ENCODE assay signal across 8 cellular contexts in the genomic region with DNA sequence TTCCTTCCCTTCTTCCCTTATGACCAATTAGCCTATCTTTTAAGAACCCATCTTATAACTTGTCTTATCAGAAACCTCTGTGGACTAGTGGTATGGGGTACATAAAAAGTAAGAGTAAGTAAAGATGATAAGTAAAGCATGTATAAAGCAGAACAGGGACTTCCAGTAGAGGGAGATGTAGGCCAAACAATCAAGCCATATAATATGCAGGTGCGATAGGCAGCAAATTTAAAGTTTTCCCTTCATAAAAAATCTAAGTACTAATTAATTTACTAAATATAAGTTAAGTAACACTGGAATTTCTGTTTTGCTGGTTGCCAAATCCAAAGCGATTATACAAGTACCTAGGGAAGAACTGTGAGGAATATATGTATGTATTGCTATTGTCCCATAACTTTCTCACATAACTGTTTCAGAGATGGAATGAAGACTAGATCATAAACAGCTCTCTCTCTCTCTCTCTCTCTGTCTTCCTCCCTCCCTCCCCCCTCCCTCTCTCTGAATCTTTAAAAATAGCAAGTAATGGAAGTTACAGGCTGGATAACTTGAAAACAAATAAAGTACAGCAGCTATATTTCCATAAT. TPM values are rescaled to one million over a fixed set of nuclear protein-coding genes. Genes with fewer than 3 reads are reported as not detected.
DNase-seq lines count a peak whose midpoint lies in the region; ATAC-seq, FAIRE-seq and TF ChIP-seq lines count a peak whose summit lies in the region.

No MANE protein-coding gene starts in this region.

- H3K27ac Mint-ChIP-seq in Caco-2 (ENCODE audit: unreplicated experiment) = no peak overlapping the region

- no peaks in the 10 kb centered on the region for H3K9me3 ChIP-seq in Caco-2
- no peaks in the 10 kb centered on the region for H3K9me3 ChIP-seq in endothelial cell of umbilical vein (replicated peaks; ENCODE audit: control insufficient read depth, insufficient read depth, low read length)
- no peaks in the 10 kb centered on the region for H3K9me3 ChIP-seq in MG63

- H3K79me2 ChIP-seq in endothelial cell of umbilical vein (ENCODE audit: control insufficient read depth, insufficient read depth, low read length) = no peaks in the 10 kb centered on the region

- no peaks in the 10 kb centered on the region for H3K9me1 ChIP-seq in endothelial cell of umbilical vein (replicated peaks; ENCODE audit: control insufficient read depth, extremely low read depth, insufficient read depth, low read length)

- H3K36me3 ChIP-seq in Caco-2 (ENCODE audit: control insufficient read depth, insufficient read depth, low read length) (no peaks in the 10 kb centered on the region), endothelial cell of umbilical vein (ENCODE audit: control insufficient read depth in 2 of 2, extremely low read depth in 1 of 2, insufficient read depth in 2 of 2, low read length in 2 of 2) (no peaks in the 10 kb centered on the region), MG63 (no peaks in the 10 kb centered on the region)

- no peaks in the 10 kb centered on the region for H4K20me1 ChIP-seq in endothelial cell of umbilical vein (replicated peaks; ENCODE audit: control insufficient read depth, extremely low read depth, insufficient read depth, low read length)

- no peak overlapping the region for H3K4me3 Mint-ChIP-seq in Caco-2 (ENCODE audit: unreplicated experiment)

- TF ChIP-seq POLR2A in endothelial cell of umbilical vein (IDR thresholded peaks at IDR 0.05; ENCODE audit: low read depth, low read length) = no peak

- BruUV-seq in Caco-2 (replicated peaks; lab: Mats Ljungman, UMichigan) (no TSS peak), endothelial cell of umbilical vein (replicated peaks; lab: Mats Ljungman, UMichigan) (no TSS peak)

- H3K36me3 Mint-ChIP-seq in Caco-2 (ENCODE audit: insufficient read depth, unreplicated experiment) = no peaks in the 10 kb centered on the region

- TF ChIP-seq CTCF in Caco-2 (IDR thresholded peaks at IDR 0.05; ENCODE audit: insufficient read depth in 1 of 2, low read depth in 1 of 2, low read length in 1 of 2, severe bottlenecking in 1 of 2, unreplicated experiment in 1 of 2) (peak; percentile 47 to 50), endothelial cell of umbilical vein (IDR thresholded peaks at IDR 0.05; ENCODE audit: extremely low read depth in 1 of 2, insufficient read depth in 1 of 2, low read depth in 1 of 2, low read length in 2 of 2) (peak; percentile 24 to 54)

- H3K27me3 ChIP-seq in Caco-2 (replicated peaks; ENCODE audit: control insufficient read depth, insufficient read depth, low read length) = no peaks in the 10 kb centered on the region
- no peaks in the 10 kb centered on the region for H3K27me3 ChIP-seq in endothelial cell of umbilical vein (ENCODE audit: control insufficient read depth in 2 of 2, insufficient read depth in 2 of 2, low read length in 2 of 2)
- H3K27me3 ChIP-seq in MG63 = no peaks in the 10 kb centered on the region

- DNase-seq in Caco-2 (peak in 1 of 2 experiments; percentile 22), NCI-H460 (ENCODE audit: extremely low read depth, low read depth) (peak; percentile 12), endothelial cell of umbilical vein (ENCODE audit: low read depth, low spot score) (peak; percentile 85), MG63 (no peak), epidermal melanocyte (ENCODE audit: insufficient read length, low spot score) (no peak)
- DNase-seq in activated CD4-positive, alpha-beta T cell treated with anti-CD3 and anti-CD28 coated beads for 48 hours = no peak
- no peak for DNase-seq in activated T-cell treated with anti-CD3 and anti-CD28 coated beads, Interleukin-2, amount 50 U/mL, for 48 hours

- H3K4me2 ChIP-seq in endothelial cell of umbilical vein (ENCODE audit: insufficient read depth, low read length) = no peak overlapping the region

- no peaks in the 10 kb centered on the region for H3K27me3 Mint-ChIP-seq in Caco-2 (ENCODE audit: insufficient read depth, unreplicated experiment)

- no peak overlapping the region for H3K9ac ChIP-seq in endothelial cell of umbilical vein (replicated peaks; ENCODE audit: extremely low read depth, insufficient read depth, low read length)

- CTCF ChIA-PET in Caco-2 (lab: Charles Lee) (interaction anchor here (1.6 kb wide), 1 partner anchor 134 kb away, joined by 3 read pairs; no protein-coding TSS in a partner anchor), endothelial cell of umbilical vein (lab: Charles Lee) (interaction anchor here (0.6 to 1.9 kb wide), 15 partner anchors 15 to 364 kb away, joined by 3 to 13 read pairs (median 3); a partner anchor contains a TSS)

- intact Hi-C loops in Caco-2 (cut with micrococcal nuclease; ENCODE audit: unreplicated experiment) (loop anchor here (1.0 to 5.0 kb wide), 4 partner anchors 133 to 303 kb away; a partner anchor contains a TSS), endothelial cell of umbilical vein (cut with micrococcal nuclease) (loop anchor here (1.0 to 10.0 kb wide), 6 partner anchors 133 to 1441 kb away; a partner anchor contains a TSS)

- H3K4me1 ChIP-seq in Caco-2 (no peaks in the 10 kb centered on the region), endothelial cell of umbilical vein (ENCODE audit: control insufficient read depth, extremely low read depth, insufficient read depth, low read length) (no peaks in the 10 kb centered on the region)

- FAIRE-seq in endothelial cell of umbilical vein (lab: Jason Lieb, UNC) = no peak

- no peaks in the 10 kb centered on the region for H3K9me3 Mint-ChIP-seq in Caco-2 (ENCODE audit: unreplicated experiment)

- ATAC-seq in GM21619 (IDR thresholded peaks at IDR 0.05; ENCODE audit: unreplicated experiment) = peak; percentile 63

- dilution Hi-C loops in endothelial cell of umbilical vein (cut with MboI; ENCODE audit: extremely low pct_ligation_motif_present, low sequenced_read_pairs) = no loop called here

- POLR2A ChIA-PET in Caco-2 (lab: Charles Lee) (no interaction called here), endothelial cell of umbilical vein (lab: Charles Lee) (interaction anchor here (1.5 kb wide), 1 partner anchor 26 kb away, joined by 4 read pairs; a partner anchor contains a TSS)

- no peak overlapping the region for H2AFZ ChIP-seq in endothelial cell of umbilical vein (ENCODE audit: low read depth, low read length)

- H3K4me3 ChIP-seq in Caco-2 (ENCODE audit: low read depth, low read length) = no peak overlapping the region
- H3K4me3 ChIP-seq in endothelial cell of umbilical vein (replicated peaks in 1 of 3; ENCODE audit: insufficient read depth in 1 of 3, low read depth in 1 of 3, low read length in 3 of 3) = no peak overlapping the region
- no peak overlapping the region for H3K4me3 ChIP-seq in MG63

- H3K4me1 Mint-ChIP-seq in Caco-2 (ENCODE audit: low read depth, unreplicated experiment) = no peaks in the 10 kb centered on the region

- H3K27ac ChIP-seq in endothelial cell of umbilical vein (ENCODE audit: insufficient read depth, low read depth, low read length) = no peak overlapping the region

TF ChIP-seq in endothelial cell of umbilical vein, 7 proteins besides CTCF, POLR2A, EP300 and RAD21:
- TF ChIP-seq POLR2AphosphoS5 (IDR thresholded peaks at IDR 0.05; ENCODE audit: insufficient read depth, low read depth, low read length) (no peak), GATA2 (IDR thresholded peaks at IDR 0.05; ENCODE audit: insufficient read depth, insufficient read length, low read depth, low read length) (no peak), FOS (IDR thresholded peaks at IDR 0.05; ENCODE audit: borderline replicate concordance, insufficient read depth, low read length) (no peak), EZH2 (IDR thresholded peaks at IDR 0.05; ENCODE audit: borderline replicate concordance, low read depth, low read length, severe bottlenecking) (no peak), MYC (IDR thresholded peaks at IDR 0.05; ENCODE audit: low read depth, low read length) (no peak), JUN (IDR thresholded peaks at IDR 0.05; ENCODE audit: borderline replicate concordance, insufficient read depth, insufficient read length, low read depth) (no peak)
- TF ChIP-seq, protein P1, sequence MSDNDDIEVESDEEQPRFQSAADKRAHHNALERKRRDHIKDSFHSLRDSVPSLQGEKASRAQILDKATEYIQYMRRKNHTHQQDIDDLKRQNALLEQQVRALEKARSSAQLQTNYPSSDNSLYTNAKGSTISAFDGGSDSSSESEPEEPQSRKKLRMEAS (IDR thresholded peaks at IDR 0.05; ENCODE audit: insufficient read depth, insufficient read length) = no peak

RNA-seq across cellular contexts. Expression of a gene that starts 25.7 kb away (rescaled TPM):
- total RNA-seq in Caco-2 (2022) = 8.0 and 8.4 TPM in 2 replicates
- 3.4 and 6.3 TPM in 2 replicates for total RNA-seq in NCI-H460 (2014; rRNA removed; shearing (Covaris generic))
- polyA plus RNA-seq in NCI-H460 (2014; cell fraction: nucleus; rRNA removed) = 5.0 and 13.3 TPM in 2 replicates
- 8.5 and 10.4 TPM in 2 replicates for total RNA-seq in endothelial cell of umbilical vein
- polyA plus RNA-seq in endothelial cell of umbilical vein = 3.2 and 6.5 TPM in 2 replicates
- polyA plus RNA-seq in endothelial cell of umbilical vein (2011; cell fraction: cytosol; rRNA removed) = 7.6 and 7.7 TPM in 2 replicates
- 8.2 and 9.7 TPM in 2 replicates for polyA plus RNA-seq in endothelial cell of umbilical vein (2011; cell fraction: nucleus; rRNA removed)
- 8.4 and 13.7 TPM in 2 replicates for polyA plus RNA-seq in endothelial cell of umbilical vein (2012)
- polyA minus RNA-seq in endothelial cell of umbilical vein = 10.7 and 11.0 TPM in 2 replicates
- 2.6 TPM for polyA minus RNA-seq in endothelial cell of umbilical vein (2011; cell fraction: cytosol; rRNA and poly(A)+ RNA removed)
- polyA minus RNA-seq in endothelial cell of umbilical vein (2011; cell fraction: nucleus; rRNA and poly(A)+ RNA removed) = 26.4 and 32.4 TPM in 2 replicates
- 3.1 and 4.0 TPM in 2 replicates for total RNA-seq in MG63 (2014; rRNA removed; shearing (Covaris generic); ENCODE audit: low replicate concordance)

RNA-seq across cellular contexts. Expression of a gene that starts 25.8 kb away (rescaled TPM):
- 57.0 and 58.5 TPM in 2 replicates for total RNA-seq in Caco-2 (2022)
- 135 and 141 TPM in 2 replicates for total RNA-seq in NCI-H460 (2014; rRNA removed; shearing (Covaris generic))
- polyA plus RNA-seq in NCI-H460 (2014; cell fraction: nucleus; rRNA removed) = 110 and 125 TPM in 2 replicates
- 45.4 and 50.7 TPM in 2 replicates for total RNA-seq in endothelial cell of umbilical vein
- polyA plus RNA-seq in endothelial cell of umbilical vein = 6.9 and 12.1 TPM in 2 replicates
- 23.5 and 24.1 TPM in 2 replicates for polyA plus RNA-seq in endothelial cell of umbilical vein (2011; cell fraction: cytosol; rRNA removed)
- polyA plus RNA-seq in endothelial cell of umbilical vein (2011; cell fraction: nucleus; rRNA removed) = 22.2 and 29.5 TPM in 2 replicates
- 53.1 and 58.4 TPM in 2 replicates for polyA plus RNA-seq in endothelial cell of umbilical vein (2012)
- 3.0 and 6.3 TPM in 2 replicates for polyA minus RNA-seq in endothelial cell of umbilical vein
- polyA minus RNA-seq in endothelial cell of umbilical vein (2011; cell fraction: cytosol; rRNA and poly(A)+ RNA removed) = 15.4 TPM
- 19.1 and 21.1 TPM in 2 replicates for polyA minus RNA-seq in endothelial cell of umbilical vein (2011; cell fraction: nucleus; rRNA and poly(A)+ RNA removed)
- 54.6 and 142 TPM in 2 replicates for total RNA-seq in MG63 (2014; rRNA removed; shearing (Covaris generic); ENCODE audit: low replicate concordance)

Comparison
In these comparisons a context has a peak if more than half of its experiments do, and no peak if none do; other contexts are left out.
1. DNase-seq: peak in NCI-H460 (single experiment) and endothelial cell of umbilical vein (single experiment); none in activated CD4-positive, alpha-beta T cell treated with anti-CD3 and anti-CD28 coated beads for 48 hours (single experiment), activated T-cell treated with anti-CD3 and anti-CD28 coated beads, Interleukin-2, amount 50 U/mL, for 48 hours (0 of 2), MG63 (single experiment) and epidermal melanocyte (single experiment).